23 cellular contexts compared by ENCODE assay signal in genomic region chr13:98490866-98491265, GRCh38.
DNase-seq lines count a peak whose midpoint lies in the region; ATAC-seq and TF ChIP-seq lines count a peak whose summit lies in the region.
"Had no signal": no experiment of that assay in that cellular context is flagged by ENCODE, and none has a peak within 500 bp of the region (broad histone marks: within the 10 kb centered on the region; RNA-seq: fewer than 3 reads in every experiment).

No MANE protein-coding gene starts in this region.

- H3K27me3 Mint-ChIP-seq in IgD-negative memory B cell: no peaks in the 10 kb centered on the region
- H3K27me3 Mint-ChIP-seq in endothelial cell (ENCODE audit: unreplicated experiment): peaks cover 6% of the 10 kb centered on the region
- no peaks in the 10 kb centered on the region for H3K27me3 Mint-ChIP-seq in osteocyte (ENCODE audit: unreplicated experiment)

- H3K9ac ChIP-seq in BLaER1 treated with 17β-estradiol and CSF1 and Interleukin-3, amounts not matched to agents 10 nM and 100 nM: no peak overlapping the region

- H3K36me3 Mint-ChIP-seq in IgD-negative memory B cell (peaks cover 2% of the 10 kb centered on the region), endothelial cell (ENCODE audit: low read depth, unreplicated experiment) (peaks cover 3% of the 10 kb centered on the region), osteocyte (ENCODE audit: unreplicated experiment) (peaks cover 15% of the 10 kb centered on the region)

- no peaks in the 10 kb centered on the region for H3K27me3 ChIP-seq in BLaER1 treated with 17β-estradiol and CSF1 and Interleukin-3, amounts not matched to agents 10 nM and 100 nM
- H3K27me3 ChIP-seq in esophagus muscularis mucosa (no peaks in the 10 kb centered on the region), tibial artery (no peaks in the 10 kb centered on the region)
- H3K27me3 ChIP-seq: heart left ventricle had no signal

- H3K4me3 ChIP-seq in BLaER1 treated with 17β-estradiol and CSF1 and Interleukin-3, amounts not matched to agents 10 nM and 100 nM: no peak overlapping the region
- H3K4me3 ChIP-seq in esophagus muscularis mucosa (no peak overlapping the region), tibial artery (no peak overlapping the region)
- H3K4me3 ChIP-seq: heart left ventricle, smooth muscle cell had no signal

- H4K20me1 ChIP-seq in BLaER1 treated with 17β-estradiol and CSF1 and Interleukin-3, amounts not matched to agents 10 nM and 100 nM: peaks cover 96 to 100% (median 99%) of the 10 kb centered on the region in 11 experiments

- no peak for DNase-seq in endothelial cell (ENCODE audit: low spot score)
- peak; percentile 69 for DNase-seq in osteocyte (ENCODE audit: extremely low spot score, unreplicated experiment)
- DNase-seq in esophagus muscularis mucosa (ENCODE audit: extremely low spot score): no peak
- DNase-seq in RKO (ENCODE audit: low spot score): no peak
- no peak for DNase-seq in tibial artery
- DNase-seq: activated CD4-positive, alpha-beta T cell treated with anti-CD3 and anti-CD28 coated beads, Interleukin-2, amount 50 U/mL, for 4 hours; aorta; cerebellar nuclear complex; DMS79 treated with DMSO at 0.1 percent for 48 hours; effector memory CD4-positive, alpha-beta T cell; heart left ventricle; HFFc6; immature natural killer cell; NCI-H1092 treated with DMSO at 0.1 percent for 48 hours; NCI-H2081; NCI-H510A; posterior cingulate gyrus; SHP77; stimulated activated CD4-positive, alpha-beta T cell treated with anti-CD3 and anti-CD28 coated beads, Interleukin-4, amount 100 ng/mL, for 1 hour had no signal

- TF ChIP-seq CTCF in endothelial cell (IDR thresholded peaks at IDR 0.05; ENCODE audit: unreplicated experiment) (no peak), osteocyte (IDR thresholded peaks at IDR 0.05) (no peak), esophagus muscularis mucosa (IDR thresholded peaks at IDR 0.05) (no peak), tibial artery (IDR thresholded peaks at IDR 0.05) (no peak)

- no peak for TF ChIP-seq EP300 in esophagus muscularis mucosa (IDR thresholded peaks at IDR 0.05)

- peaks cover 5 to 59% (median 38%) of the 10 kb centered on the region in 11 experiments; a peak in 20 of 22 replicates for H3K36me3 ChIP-seq in BLaER1 treated with 17β-estradiol and CSF1 and Interleukin-3, amounts not matched to agents 10 nM and 100 nM
- H3K36me3 ChIP-seq in esophagus muscularis mucosa: no peaks in the 10 kb centered on the region
- H3K36me3 ChIP-seq in tibial artery: no peaks in the 10 kb centered on the region
- H3K36me3 ChIP-seq: heart left ventricle had no signal

- intact Hi-C loops in esophagus muscularis mucosa (cut with DNase I): no loop called here
- intact Hi-C loops in tibial artery (cut with DNase I; ENCODE audit: low total_unique reads): no loop called here

- no peak for TF ChIP-seq POLR2A in esophagus muscularis mucosa (IDR thresholded peaks at IDR 0.05; ENCODE audit: low read depth)

- no peak overlapping the region for H3K27ac ChIP-seq in BLaER1 treated with 17β-estradiol and CSF1 and Interleukin-3, amounts not matched to agents 10 nM and 100 nM
- no peak overlapping the region for H3K27ac ChIP-seq in esophagus muscularis mucosa (replicated peaks in 1 of 4)
- H3K27ac ChIP-seq in tibial artery: no peak overlapping the region

- H3K4me3 Mint-ChIP-seq in IgD-negative memory B cell (peak overlapping the region in 1 of 4 donors; percentile 31), endothelial cell (ENCODE audit: unreplicated experiment) (no peak overlapping the region), osteocyte (ENCODE audit: unreplicated experiment) (no peak overlapping the region)
- H3K4me3 Mint-ChIP-seq: HFFc6, immature natural killer cell had no signal

- H3K4me1 Mint-ChIP-seq in IgD-negative memory B cell (peaks cover 61 to 65% (median 63%) of the 10 kb centered on the region in 3 donors), endothelial cell (ENCODE audit: unreplicated experiment) (peaks cover 60% of the 10 kb centered on the region), osteocyte (ENCODE audit: unreplicated experiment) (peaks cover 78% of the 10 kb centered on the region)

- H3K4me2 ChIP-seq in BLaER1 treated with 17β-estradiol and CSF1 and Interleukin-3, amounts not matched to agents 10 nM and 100 nM: peak overlapping the region in 6 of 11 experiments; percentile 1 to 34 (median 14); a peak in 7 of 22 replicates
- H3K4me2 ChIP-seq: smooth muscle cell had no signal

- H3K4me1 ChIP-seq in BLaER1 treated with 17β-estradiol and CSF1 and Interleukin-3, amounts not matched to agents 10 nM and 100 nM: peaks cover 53 to 77% (median 64%) of the 10 kb centered on the region in 10 experiments
- peaks cover 47 to 99% (median 98%) of the 10 kb centered on the region in 4 donors for H3K4me1 ChIP-seq in esophagus muscularis mucosa
- peaks cover 0 to 58% (median 29%) of the 10 kb centered on the region in 4 donors for H3K4me1 ChIP-seq in tibial artery

- H3K27ac Mint-ChIP-seq in IgD-negative memory B cell: peak overlapping the region in 2 of 3 donors; percentile 44 to 70
- H3K27ac Mint-ChIP-seq in endothelial cell (ENCODE audit: unreplicated experiment): peak overlapping the region; percentile 54
- H3K27ac Mint-ChIP-seq in osteocyte (ENCODE audit: unreplicated experiment): no peak overlapping the region

- H3K9me3 ChIP-seq in BLaER1 treated with 17β-estradiol and CSF1 and Interleukin-3, amounts not matched to agents 10 nM and 100 nM (replicated peaks in 1 of 11): no peaks in the 10 kb centered on the region
- H3K9me3 ChIP-seq in esophagus muscularis mucosa (no peaks in the 10 kb centered on the region), tibial artery (no peaks in the 10 kb centered on the region)
- H3K9me3 ChIP-seq: heart left ventricle had no signal

- no peak for ATAC-seq in GM21619 (IDR thresholded peaks at IDR 0.05; ENCODE audit: unreplicated experiment)

- H3K9me3 Mint-ChIP-seq in IgD-negative memory B cell: peaks cover 0 to 1% (median 0%) of the 10 kb centered on the region in 3 donors
- H3K9me3 Mint-ChIP-seq in endothelial cell (ENCODE audit: unreplicated experiment): no peaks in the 10 kb centered on the region
- H3K9me3 Mint-ChIP-seq in osteocyte (ENCODE audit: unreplicated experiment): no peaks in the 10 kb centered on the region
- H3K9me3 Mint-ChIP-seq: HFFc6, immature natural killer cell had no signal

- WGBS in esophagus muscularis mucosa: 90% methylated on average over 8 of the region's 8 CpGs
